ENCODE assay signal across 15 cellular contexts in the genomic region with DNA sequence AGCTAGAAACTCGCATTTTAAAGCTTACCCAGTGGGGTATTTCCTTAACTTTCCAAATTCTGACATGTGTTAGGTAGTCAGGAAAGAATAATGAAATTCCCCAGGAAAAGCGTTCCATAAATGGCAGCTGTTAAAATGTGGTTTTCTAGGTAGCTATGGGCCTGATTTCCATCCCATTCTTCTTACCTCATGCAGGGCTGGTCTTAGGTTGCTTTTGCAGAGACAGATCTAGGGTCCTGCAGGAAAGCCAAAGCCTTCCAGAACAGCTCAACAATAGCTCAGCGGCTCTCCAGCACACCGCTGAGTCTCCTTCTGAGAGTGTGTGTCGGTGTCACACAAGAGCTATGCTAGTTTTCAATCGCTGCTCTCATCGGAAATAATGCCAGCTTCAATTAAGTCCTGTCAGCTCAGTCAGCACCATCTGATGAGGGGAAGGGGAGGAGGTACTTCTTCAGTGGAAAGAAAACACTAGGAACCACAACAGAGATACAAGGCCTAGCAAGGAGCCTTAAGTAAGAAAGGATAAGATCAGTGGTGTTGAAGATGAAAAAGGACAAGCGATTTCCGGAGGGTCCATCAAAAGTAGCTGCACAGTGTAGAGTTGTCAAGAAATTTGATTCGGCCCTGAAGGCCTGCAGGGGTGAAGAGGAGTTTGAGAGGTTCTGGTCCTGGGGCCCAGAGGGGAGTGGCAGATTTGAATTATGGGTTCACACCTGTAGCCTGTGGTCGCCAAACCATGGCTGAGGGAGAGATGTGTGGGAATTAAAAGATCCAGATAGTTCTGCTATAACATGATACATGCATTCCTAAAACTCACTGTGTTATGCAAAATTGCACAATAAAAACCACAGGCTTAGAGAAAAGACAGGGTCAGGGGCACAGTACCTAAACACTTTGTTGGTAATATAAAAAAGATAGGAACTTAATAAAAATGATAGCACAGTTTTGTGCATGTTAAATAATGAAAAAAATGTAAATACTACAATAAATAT.
DNase-seq lines count a peak whose midpoint lies in the region; ATAC-seq, FAIRE-seq and TF ChIP-seq lines count a peak whose summit lies in the region.
"Had no signal": no experiment of that assay in that cellular context is flagged by ENCODE, and none has a peak within 500 bp of the region (broad histone marks: within the 10 kb centered on the region; RNA-seq: fewer than 3 reads in every experiment).

No MANE protein-coding gene starts in this region.

- peak overlapping the region; percentile 32 for H3K27ac Mint-ChIP-seq in activated CD4-positive, alpha-beta memory T cell treated with anti-CD3 and anti-CD28 coated beads, Interleukin-2, amount 10 ng/mL, durations not matched to agents 7 days and 5 days
- H3K27ac Mint-ChIP-seq: natural killer cell had no signal

- CTCF ChIA-PET in A673 (lab: Charles Lee): interaction anchor here (0.7 to 1.5 kb wide), 3 partner anchors 9 to 87 kb away, joined by 3 to 7 read pairs (median 4); no protein-coding TSS in a partner anchor
- CTCF ChIA-PET in activated CD4-positive, alpha-beta memory T cell treated with anti-CD3 and anti-CD28 coated beads, Interleukin-2, amount 10 ng/mL, durations not matched to agents 7 days and 5 days (lab: Charles Lee): interaction anchor here (0.9 kb wide), 1 partner anchor 441 kb away, joined by 3 read pairs; no protein-coding TSS in a partner anchor

- intact Hi-C loops in A673 (cut with micrococcal nuclease; ENCODE audit: unreplicated experiment): loop anchor here (1.0 kb wide), 1 partner anchor 9 kb away; no protein-coding TSS in a partner anchor
- intact Hi-C loops in aorta (cut with DNase I): no loop called here

- peaks cover 4% of the 10 kb centered on the region for H3K36me3 Mint-ChIP-seq in activated CD4-positive, alpha-beta memory T cell treated with anti-CD3 and anti-CD28 coated beads, Interleukin-2, amount 10 ng/mL, durations not matched to agents 7 days and 5 days (ENCODE audit: low read depth)
- H3K36me3 Mint-ChIP-seq: natural killer cell had no signal

- H3K4me1 Mint-ChIP-seq in activated CD4-positive, alpha-beta memory T cell treated with anti-CD3 and anti-CD28 coated beads, Interleukin-2, amount 10 ng/mL, durations not matched to agents 7 days and 5 days: peaks cover 43% of the 10 kb centered on the region
- H3K4me1 Mint-ChIP-seq: natural killer cell had no signal

- H3K9me3 Mint-ChIP-seq in activated CD4-positive, alpha-beta memory T cell treated with anti-CD3 and anti-CD28 coated beads, Interleukin-2, amount 10 ng/mL, durations not matched to agents 7 days and 5 days: peaks cover 10% of the 10 kb centered on the region
- H3K9me3 Mint-ChIP-seq: natural killer cell had no signal

- no peak overlapping the region for H3K4me3 Mint-ChIP-seq in activated CD4-positive, alpha-beta memory T cell treated with anti-CD3 and anti-CD28 coated beads, Interleukin-2, amount 10 ng/mL, durations not matched to agents 7 days and 5 days
- H3K4me3 Mint-ChIP-seq: natural killer cell had no signal

- BruUV-seq in A673 (replicated peaks; lab: Mats Ljungman, UMichigan): no TSS peak

- H3K27me3 Mint-ChIP-seq in activated CD4-positive, alpha-beta memory T cell treated with anti-CD3 and anti-CD28 coated beads, Interleukin-2, amount 10 ng/mL, durations not matched to agents 7 days and 5 days: peaks cover 4% of the 10 kb centered on the region

- peak; percentile 92 for DNase-seq in A673 (ENCODE audit: low spot score)
- no peak for DNase-seq in activated CD4-positive, alpha-beta memory T cell treated with anti-CD3 and anti-CD28 coated beads, Interleukin-2, amount 10 ng/mL, durations not matched to agents 7 days and 5 days
- peak; percentile 23 to 48 for DNase-seq in foreskin keratinocyte
- DNase-seq in cortex of kidney (lab: John Stamatoyannopoulos, UW): no peak
- DNase-seq in D721Med (ENCODE audit: insufficient read length, low spot score): no peak
- no peak for DNase-seq in DMS79 treated with DMSO at 0.1 percent for 48 hours (lab: John Stamatoyannopoulos, UW)
- DNase-seq in aorta: no peak
- DNase-seq: activated effector memory CD4-positive, alpha-beta T cell treated with anti-CD3 and anti-CD28 coated beads, Interleukin-2, amount 50 U/mL, for 16 hours; BE2C; natural killer cell; NCI-H1092 treated with DMSO at 0.1 percent for 48 hours; NCI-H748 treated with DMSO at 0.1 percent for 48 hours had no signal

- H3K4me1 ChIP-seq in A673 (ENCODE audit: insufficient read depth, low read length, poor library complexity, severe bottlenecking): peaks cover 47% of the 10 kb centered on the region
- peaks cover 25% of the 10 kb centered on the region for H3K4me1 ChIP-seq in HUES48 (ENCODE audit: control insufficient read depth, insufficient read depth, low read length)
- H3K4me1 ChIP-seq in foreskin keratinocyte: peaks cover 24% of the 10 kb centered on the region
- peaks cover 0 to 3% of the 10 kb centered on the region in 2 donors for H3K4me1 ChIP-seq in aorta (ENCODE audit: control insufficient read depth in 1 of 2, insufficient read depth in 2 of 2, low read length in 2 of 2)
- H3K4me1 ChIP-seq: BE2C had no signal

- POLR2A ChIA-PET in A673 (lab: Charles Lee; ENCODE audit: low non-redundant PET): interaction anchor here (0.5 to 0.7 kb wide), 3 partner anchors 33 to 111 kb away, joined by 3 to 6 read pairs (median 3); no protein-coding TSS in a partner anchor
- POLR2A ChIA-PET in activated CD4-positive, alpha-beta memory T cell treated with anti-CD3 and anti-CD28 coated beads, Interleukin-2, amount 10 ng/mL, durations not matched to agents 7 days and 5 days (lab: Charles Lee): no interaction called here

- H3K9me3 ChIP-seq in A673 (ENCODE audit: low read depth, low read length, poor library complexity, severe bottlenecking) (peaks cover 10% of the 10 kb centered on the region), HUES48 (ENCODE audit: control insufficient read depth, insufficient read depth, low read length) (peaks cover 5% of the 10 kb centered on the region), aorta (ENCODE audit: control insufficient read depth, low read length) (no peaks in the 10 kb centered on the region)
- H3K9me3 ChIP-seq: BE2C had no signal

- TF ChIP-seq CTCF in A673 (conservative IDR thresholded peaks at IDR 0.05; ENCODE audit: low read depth, low read length) (no peak), foreskin keratinocyte (conservative IDR thresholded peaks at IDR 0.05) (no peak), D721Med (IDR thresholded peaks at IDR 0.05; ENCODE audit: insufficient read depth, missing control alignments) (no peak)

- no peaks in the 10 kb centered on the region for H3K27me3 ChIP-seq in A673 (replicated peaks; ENCODE audit: insufficient read depth, low read depth, low read length, poor library complexity)
- no peaks in the 10 kb centered on the region for H3K27me3 ChIP-seq in HUES48 (ENCODE audit: control insufficient read depth, insufficient read depth, low read length)
- no peaks in the 10 kb centered on the region for H3K27me3 ChIP-seq in foreskin keratinocyte
- no peaks in the 10 kb centered on the region for H3K27me3 ChIP-seq in aorta (ENCODE audit: control insufficient read depth in 1 of 2, insufficient read depth in 2 of 2, low read length in 1 of 2)
- H3K27me3 ChIP-seq: BE2C, gastroesophageal sphincter had no signal

- no peak overlapping the region for H3K4me3 ChIP-seq in A673 (ENCODE audit: low read depth, low read length, poor library complexity, severe bottlenecking)
- no peak overlapping the region for H3K4me3 ChIP-seq in HUES48 (ENCODE audit: low read depth, low read length)
- no peak overlapping the region for H3K4me3 ChIP-seq in aorta (ENCODE audit: low read length in 2 of 2)
- H3K4me3 ChIP-seq: gastroesophageal sphincter had no signal

- H3K27ac ChIP-seq in A673 (ENCODE audit: low read depth, low read length, poor library complexity, severe bottlenecking): peak overlapping the region; percentile 85
- H3K27ac ChIP-seq in HUES48 (ENCODE audit: low read depth, low read length): peak overlapping the region; percentile 71
- no peak overlapping the region for H3K27ac ChIP-seq in foreskin keratinocyte
- H3K27ac ChIP-seq in aorta (ENCODE audit: low read depth in 1 of 2, low read length in 2 of 2): no peak overlapping the region
- H3K27ac ChIP-seq: gastroesophageal sphincter had no signal

- WGBS in aorta, 2 donors: 75 to 76% methylated on average over 11 of the region's 11 CpGs

- no peak for ATAC-seq in foreskin keratinocyte
- ATAC-seq in aorta (ENCODE audit: low FRiP score): no peak
- ATAC-seq: gastroesophageal sphincter, natural killer cell had no signal

- no peak overlapping the region for H3K9ac ChIP-seq in HUES48 (ENCODE audit: low read depth, low read length)

- FAIRE-seq in D721Med (lab: Jason Lieb, UNC): no peak
- FAIRE-seq: colon had no signal

- H3K36me3 ChIP-seq in A673 (ENCODE audit: insufficient read depth, low read length, poor library complexity, severe bottlenecking) (no peaks in the 10 kb centered on the region), HUES48 (ENCODE audit: control insufficient read depth, insufficient read depth, low read length) (no peaks in the 10 kb centered on the region), aorta (ENCODE audit: control insufficient read depth in 1 of 2, insufficient read depth in 2 of 2, low read length in 1 of 2) (no peaks in the 10 kb centered on the region)
- H3K36me3 ChIP-seq: BE2C, gastroesophageal sphincter had no signal

Comparison
In these comparisons a context has a peak if more than half of its experiments do, and no peak if none do; other contexts are left out.
1. DNase-seq: peak in A673 (single experiment) and foreskin keratinocyte (2 of 2); none in activated CD4-positive, alpha-beta memory T cell treated with anti-CD3 and anti-CD28 coated beads, Interleukin-2, amount 10 ng/mL, durations not matched to agents 7 days and 5 days (single experiment), cortex of kidney (single experiment), D721Med (single experiment), DMS79 treated with DMSO at 0.1 percent for 48 hours (single experiment) and aorta (0 of 2).
2. H3K27ac ChIP-seq: peak in A673 (single experiment) and HUES48 (single experiment); none in foreskin keratinocyte (single experiment) and aorta (0 of 2).